ENCODE assay signal across 8 cellular contexts in genomic region chr3:157865449-157865862, GRCh38.
DNase-seq lines count a peak whose midpoint lies in the region; ATAC-seq and TF ChIP-seq lines count a peak whose summit lies in the region.

No MANE protein-coding gene starts in this region.

- no peak for TF ChIP-seq CTCF in RWPE1 (conservative IDR thresholded peaks at IDR 0.05; ENCODE audit: low read depth)
- peak; percentile 51 for TF ChIP-seq CTCF in astrocyte of the spinal cord (IDR thresholded peaks at IDR 0.05; ENCODE audit: low read depth, low read length)
- peak; percentile 61 for TF ChIP-seq CTCF in neural crest cell (conservative IDR thresholded peaks at IDR 0.05)

- peaks cover 4% of the 10 kb centered on the region for H3K27me3 Mint-ChIP-seq in neural crest cell (ENCODE audit: low read depth)

- no peak overlapping the region for H3K27ac ChIP-seq in RWPE1

- no peaks in the 10 kb centered on the region for H3K4me1 Mint-ChIP-seq in neural crest cell

- POLR2A ChIA-PET in RWPE1 (lab: Yijun Ruan, JAX; ENCODE audit: low non-redundant PET) = no interaction called here

- in situ Hi-C loops in astrocyte of the spinal cord (cut with HindIII; ENCODE audit: low sequenced_read_pairs) = no loop called here

- CTCF ChIA-PET in RWPE1 (lab: Yijun Ruan, JAX) = interaction anchor here (0.6 to 0.7 kb wide), 3 partner anchors 27 to 1847 kb away, joined by 3 to 5 read pairs (median 4); no protein-coding TSS in a partner anchor

- peak; percentile 96 for ATAC-seq in GM19324 (IDR thresholded peaks at IDR 0.05; ENCODE audit: low FRiP score, unreplicated experiment)
- peak; percentile 92 for ATAC-seq in HG03159 (IDR thresholded peaks at IDR 0.05; ENCODE audit: unreplicated experiment)

- H3K4me3 Mint-ChIP-seq in neural crest cell = no peak overlapping the region

- peak; percentile 36 for DNase-seq in ELR (ENCODE audit: low read depth)
- peak; percentile 13 for DNase-seq in RWPE1 (ENCODE audit: low spot score)
- DNase-seq in astrocyte of the spinal cord (ENCODE audit: low read depth, low spot score) = no peak
- DNase-seq in neural crest cell (ENCODE audit: low read depth, low spot score) = peak; percentile 22
- no peak for DNase-seq in AG08396 (ENCODE audit: low spot score)
- DNase-seq in C1 segment of cervical spinal cord (lab: John Stamatoyannopoulos, UW) = no peak

- H3K4me3 ChIP-seq in astrocyte of the spinal cord (ENCODE audit: low read depth, low read length) = no peak overlapping the region

- H3K36me3 Mint-ChIP-seq in neural crest cell (ENCODE audit: low read depth) = no peaks in the 10 kb centered on the region

- H3K27ac Mint-ChIP-seq in neural crest cell (ENCODE audit: unreplicated experiment) = no peak overlapping the region

- no peaks in the 10 kb centered on the region for H3K9me3 Mint-ChIP-seq in neural crest cell

Comparison
In these comparisons a context has a peak if more than half of its experiments do, and no peak if none do; other contexts are left out.
1. DNase-seq: peak in ELR (single experiment), RWPE1 (single experiment) and neural crest cell (single experiment); none in astrocyte of the spinal cord (single experiment), AG08396 (single experiment) and C1 segment of cervical spinal cord (0 of 14).